8 cellular contexts compared by ENCODE assay signal in the genomic region with DNA sequence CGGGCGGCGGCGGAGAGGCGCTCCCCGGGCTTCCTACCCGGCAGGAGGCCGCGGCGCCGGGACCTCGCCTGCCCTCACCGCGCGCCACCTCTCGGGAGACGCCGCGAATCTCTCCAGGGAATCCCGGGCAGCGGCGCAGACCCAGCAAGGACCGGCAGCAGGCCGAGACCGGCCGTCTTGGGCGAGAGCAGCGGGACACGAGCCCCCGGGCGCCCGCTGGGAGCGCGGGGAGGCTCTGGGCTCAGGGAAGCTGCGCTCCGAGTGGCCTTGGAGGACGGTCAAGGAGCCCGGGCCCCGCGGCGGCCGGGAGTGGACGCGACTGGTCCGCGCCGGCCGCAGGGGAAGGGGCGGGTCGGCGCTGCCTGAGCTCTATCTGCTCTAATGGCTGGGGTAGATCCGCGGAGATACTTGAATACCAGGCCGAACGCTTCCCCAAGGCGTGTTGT. TPM values are rescaled to one million over a fixed set of nuclear protein-coding genes. Genes with fewer than 3 reads are reported as not detected.
DNase-seq lines count a peak whose midpoint lies in the region; ATAC-seq and TF ChIP-seq lines count a peak whose summit lies in the region.

No MANE protein-coding gene starts in this region.

- H3K9me3 ChIP-seq in mesenchymal stem cell (ENCODE audit: control insufficient read depth, low read length), result no peaks in the 10 kb centered on the region

- no peak overlapping the region for H2BK15ac ChIP-seq in mesenchymal stem cell (ENCODE audit: low read depth, poor library complexity, severe bottlenecking)

- H4K8ac ChIP-seq in mesenchymal stem cell (ENCODE audit: low read length), result peak overlapping the region; percentile 96

- H3K4me3 ChIP-seq in cardiac fibroblast (replicated peaks in 1 of 2; ENCODE audit: low read depth in 2 of 2, low read length in 2 of 2) (peak overlapping the region; percentile 30 to 37), mesenchymal stem cell (ENCODE audit: insufficient read depth in 1 of 2, low read depth in 1 of 2, low read length in 2 of 2) (peak overlapping the region; percentile 43 to 76)

- H3K9ac ChIP-seq in mesenchymal stem cell (ENCODE audit: low read length), result peak overlapping the region; percentile 58

- peak overlapping the region; percentile 82 for H3K4me3 Mint-ChIP-seq in activated naive CD4-positive, alpha-beta T cell treated with anti-CD3 and anti-CD28 coated beads, Interleukin-2, amount 50 U/mL, for 24 hours

- peaks cover 2% of the 10 kb centered on the region for H3K36me3 Mint-ChIP-seq in activated naive CD4-positive, alpha-beta T cell treated with anti-CD3 and anti-CD28 coated beads, Interleukin-2, amount 50 U/mL, for 24 hours

- WGBS in mesenchymal stem cell, result 1% methylated on average over 37 of the region's 56 CpGs

- no peak overlapping the region for H4K91ac ChIP-seq in mesenchymal stem cell (ENCODE audit: low read length)

- no peak overlapping the region for H3K23ac ChIP-seq in mesenchymal stem cell (ENCODE audit: low read length in 2 of 2)

- H3K4me1 ChIP-seq in mesenchymal stem cell (ENCODE audit: control insufficient read depth, insufficient read depth, low read depth, low read length), result peaks cover 13% of the 10 kb centered on the region

- peaks cover 40 to 81% of the 10 kb centered on the region in 2 experiments for H3K27me3 ChIP-seq in mesenchymal stem cell (ENCODE audit: control insufficient read depth in 1 of 2, insufficient read depth in 1 of 2, low read length in 2 of 2)

- H3K9me3 Mint-ChIP-seq in activated naive CD4-positive, alpha-beta T cell treated with anti-CD3 and anti-CD28 coated beads, Interleukin-2, amount 50 U/mL, for 24 hours, result peaks cover 7% of the 10 kb centered on the region

- no peak for TF ChIP-seq CTCF in cardiac fibroblast (IDR thresholded peaks at IDR 0.05; ENCODE audit: low read depth, low read length)

- H2AFZ ChIP-seq in mesenchymal stem cell (ENCODE audit: low read depth, low read length), result peak overlapping the region; percentile 72

- no peak overlapping the region for H2BK12ac ChIP-seq in mesenchymal stem cell (ENCODE audit: low read length in 2 of 2)

- H2AK5ac ChIP-seq in mesenchymal stem cell (ENCODE audit: low read length, severe bottlenecking), result no peak overlapping the region

- no peak overlapping the region for H3K27ac Mint-ChIP-seq in activated naive CD4-positive, alpha-beta T cell treated with anti-CD3 and anti-CD28 coated beads, Interleukin-2, amount 50 U/mL, for 24 hours

- no peak overlapping the region for H3K27ac ChIP-seq in mesenchymal stem cell (ENCODE audit: low read length, poor library complexity, severe bottlenecking)

- H3K79me1 ChIP-seq in mesenchymal stem cell (replicated peaks; ENCODE audit: low read length, poor library complexity, severe bottlenecking), result no peaks in the 10 kb centered on the region

- H3K4me1 Mint-ChIP-seq in activated naive CD4-positive, alpha-beta T cell treated with anti-CD3 and anti-CD28 coated beads, Interleukin-2, amount 50 U/mL, for 24 hours, result peaks cover 7% of the 10 kb centered on the region

- no peak overlapping the region for H3K14ac ChIP-seq in mesenchymal stem cell (ENCODE audit: low read length in 2 of 2)

- H2BK120ac ChIP-seq in mesenchymal stem cell (ENCODE audit: low read depth, low read length), result peak overlapping the region; percentile 15

- H3K18ac ChIP-seq in mesenchymal stem cell (ENCODE audit: low read depth in 1 of 2, low read length in 2 of 2), result peak overlapping the region in 1 of 2 experiments; percentile 77

- no peaks in the 10 kb centered on the region for H3K36me3 ChIP-seq in mesenchymal stem cell (ENCODE audit: control insufficient read depth in 1 of 2, insufficient read depth in 2 of 2, low read depth in 1 of 2, low read length in 2 of 2)

- H3K4me2 ChIP-seq in mesenchymal stem cell (ENCODE audit: low read length, poor library complexity, severe bottlenecking), result peak overlapping the region; percentile 95

- no peak for DNase-seq in activated naive CD4-positive, alpha-beta T cell treated with Interleukin-2 at 50 U/mL for 16 hours
- peak in 1 of 2 donors; percentile 19 for DNase-seq in cardiac fibroblast (ENCODE audit: low read depth in 2 of 2)
- peak; percentile 60 for DNase-seq in mesenchymal stem cell
- no peak for DNase-seq in NOMO-1 treated with dmso at 0.1 percent for 144 hours (lab: John Stamatoyannopoulos, UW; ENCODE audit: unreplicated experiment)
- DNase-seq in NCI-H1694 treated with DMSO at 0.1 percent for 48 hours (lab: John Stamatoyannopoulos, UW), result no peak
- no peak for DNase-seq in NCI-H1436 (lab: John Stamatoyannopoulos, UW)

- peaks cover 56% of the 10 kb centered on the region for H3K27me3 Mint-ChIP-seq in activated naive CD4-positive, alpha-beta T cell treated with anti-CD3 and anti-CD28 coated beads, Interleukin-2, amount 50 U/mL, for 24 hours

- H2BK5ac ChIP-seq in mesenchymal stem cell (ENCODE audit: low read depth, low read length, poor library complexity, severe bottlenecking), result no peak overlapping the region

- peak; percentile 32 for ATAC-seq in HG03432 (IDR thresholded peaks at IDR 0.05; ENCODE audit: unreplicated experiment)

- H3K4ac ChIP-seq in mesenchymal stem cell (ENCODE audit: low read depth in 1 of 2, low read length in 2 of 2), result peak overlapping the region in 1 of 2 experiments; percentile 46

RNA-seq across cellular contexts. Expression of a gene that starts 14.7 kb away (rescaled TPM):
- 1.9 TPM for polyA plus RNA-seq in mesenchymal stem cell (2013, experiment 1 of 2)
- 1.7 TPM for polyA plus RNA-seq in mesenchymal stem cell (2013, experiment 2 of 2)

RNA-seq across cellular contexts. Expression of a gene that starts 34.1 kb away (rescaled TPM):
- not detected for polyA plus RNA-seq in mesenchymal stem cell (2013, experiment 1 of 2)
- not detected for polyA plus RNA-seq in mesenchymal stem cell (2013, experiment 2 of 2)

RNA-seq across cellular contexts. Expression of a gene that starts 34.6 kb away (rescaled TPM):
- not detected for polyA plus RNA-seq in mesenchymal stem cell (2013, experiment 1 of 2)
- not detected for polyA plus RNA-seq in mesenchymal stem cell (2013, experiment 2 of 2)
